13 cellular contexts compared by ENCODE assay signal in the genomic region with DNA sequence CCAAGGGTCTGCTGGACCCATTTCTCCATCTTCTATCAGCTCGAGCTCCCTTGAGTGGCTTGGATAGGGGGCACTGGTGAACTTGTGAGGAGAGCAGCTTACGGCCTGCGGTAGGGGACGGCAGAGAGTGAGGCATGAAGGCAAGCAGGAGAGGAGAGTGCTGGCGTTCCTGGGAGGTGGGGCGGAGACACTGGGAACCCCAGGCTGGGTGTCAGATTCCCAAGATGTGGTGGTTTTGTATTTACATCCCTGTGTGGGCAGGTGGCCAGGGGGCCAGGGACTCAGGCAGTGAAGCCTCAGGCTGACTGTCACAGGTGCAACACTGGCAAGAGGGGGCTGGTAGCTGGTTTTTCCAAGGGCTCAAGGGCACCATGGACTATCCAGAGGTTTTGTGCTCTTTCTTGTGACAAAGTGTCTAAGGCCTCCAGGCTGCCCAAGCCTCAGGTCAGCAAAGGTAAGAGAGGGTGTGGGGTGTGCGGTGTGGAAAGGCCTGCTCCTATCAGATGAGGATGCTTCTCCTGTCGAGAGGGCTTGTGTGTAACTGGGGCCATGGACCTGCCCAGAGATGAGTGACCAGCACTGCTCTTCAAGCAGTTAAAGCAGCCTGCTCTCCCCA.
"Had no signal": no experiment of that assay in that cellular context is flagged by ENCODE, and none has a peak within 500 bp of the region (broad histone marks: within the 10 kb centered on the region; RNA-seq: fewer than 3 reads in every experiment).

No MANE protein-coding gene starts in this region.

- H3K9me3 ChIP-seq: colonic mucosa, left lung, sigmoid colon had no signal

- H3K27me3 ChIP-seq: colonic mucosa, left lung, sigmoid colon had no signal

- ATAC-seq: activated T-helper 17 cell treated with anti-CD3 and anti-CD28 coated beads, Interleukin-2, amount 50 U/mL, for 72 hours; left lung had no signal

- H3K36me3 ChIP-seq: colonic mucosa, left lung, sigmoid colon had no signal

- DNase-seq: activated CD4-positive, alpha-beta T cell treated with anti-CD3 and anti-CD28 coated beads, Interleukin-2, amount 50 U/mL, for 1 hour; activated naive CD4-positive, alpha-beta T cell treated with anti-CD3 and anti-CD28 coated beads, Interleukin-2, amount 10 ng/mL, durations not matched to agents 7 days and 5 days; activated T-cell treated with anti-CD3 and anti-CD28 coated beads for 4 hours; colonic mucosa; effector CD4-positive, alpha-beta T cell; foreskin melanocyte; head of caudate nucleus; islet precursor cell; left lung; sigmoid colon; stimulated activated naive CD4-positive, alpha-beta T cell; substantia nigra had no signal

- H3K27ac ChIP-seq: colonic mucosa, left lung, sigmoid colon had no signal

- H3K4me3 ChIP-seq: colonic mucosa, left lung, sigmoid colon had no signal

- H3K4me1 ChIP-seq: colonic mucosa, left lung had no signal
